In the genomic region with DNA sequence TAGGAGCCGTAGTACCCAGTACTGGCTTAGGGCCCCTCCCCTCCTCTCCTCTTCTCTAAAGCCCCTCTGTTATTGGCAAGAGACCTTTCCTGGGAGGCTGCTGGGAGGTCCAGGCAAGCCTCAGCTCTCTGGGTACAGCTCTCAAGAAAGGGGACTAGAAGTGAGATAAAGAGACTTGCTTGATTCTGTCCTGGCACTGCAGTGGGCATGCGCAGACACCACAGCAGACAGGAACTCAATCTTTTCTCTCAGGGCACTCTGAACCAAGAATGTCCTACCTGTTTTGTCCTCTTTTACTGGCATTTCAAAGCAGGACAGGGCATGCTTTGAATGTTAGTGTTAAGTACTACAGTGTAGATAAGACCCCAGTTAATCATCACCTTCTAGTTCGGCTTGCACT, we compare ENCODE assay signal across 31 cellular contexts.
A peak's percentile ranks its signal among the peaks of the same experiment; 100 is the strongest.
DNase-seq lines count a peak whose midpoint lies in the region; ATAC-seq, FAIRE-seq and TF ChIP-seq lines count a peak whose summit lies in the region.
"Had no signal": no experiment of that assay in that cellular context is flagged by ENCODE, and none has a peak within 500 bp of the region (broad histone marks: within the 10 kb centered on the region; RNA-seq: fewer than 3 reads in every experiment).

No MANE protein-coding gene starts in this region.

- FAIRE-seq in H1 (lab: Jason Lieb, UNC): peak; percentile 7
- FAIRE-seq: A549, HTR-8/SVneo had no signal

- H3K36me3 ChIP-seq in right atrium auricular region (no peaks in the 10 kb centered on the region), H1 (ENCODE audit: control insufficient read depth in 2 of 4, insufficient read depth in 4 of 4, low read length in 3 of 4) (peaks cover 0 to 7% (median 3%) of the 10 kb centered on the region in 4 experiments; a peak in 5 of 8 replicates)
- H3K36me3 ChIP-seq: colonic mucosa, gastrocnemius medialis, transverse colon had no signal

- TF ChIP-seq POLR2A in H1 (IDR thresholded peaks at IDR 0.05; ENCODE audit: control extremely low read depth in 1 of 2, low read depth in 2 of 2, low read length in 2 of 2): no peak

- H3K4me3 Mint-ChIP-seq in neural crest cell (no peak overlapping the region), MCF 10A (ENCODE audit: unreplicated experiment) (no peak overlapping the region)
- H3K4me3 Mint-ChIP-seq: B cell; effector memory CD8-positive, alpha-beta T cell; naive thymus-derived CD4-positive, alpha-beta T cell; stimulated activated naive CD8-positive, alpha-beta T cell treated with anti-CD3 and anti-CD28 coated beads, Interleukin-15, amount 100 ng/mL, for 72 hours had no signal

- no peak overlapping the region for H3K18ac ChIP-seq in H1 (ENCODE audit: extremely low read depth, low read length)

- CTCF ChIA-PET in H1 (lab: Charles Lee; ENCODE audit: partially characterized antibody): no interaction called here
- CTCF ChIA-PET in MCF 10A (lab: Yijun Ruan, JAX): no interaction called here

- H3K56ac ChIP-seq in H1 (replicated peaks; ENCODE audit: insufficient read length, low read depth, low read length): no peak overlapping the region

- POLR2A ChIA-PET in H1 (lab: Charles Lee; ENCODE audit: partially characterized antibody) (no interaction called here), MCF 10A (lab: Yijun Ruan, JAX) (no interaction called here)

- intact Hi-C loops in left ventricle myocardium superior (cut with micrococcal nuclease): no loop called here
- intact Hi-C loops in MCF 10A (cut with micrococcal nuclease): no loop called here

- H3K14ac ChIP-seq in H1 (ENCODE audit: insufficient read length): no peak overlapping the region

- H3K9me3 ChIP-seq in right atrium auricular region (no peaks in the 10 kb centered on the region), H1 (ENCODE audit: insufficient read depth in 2 of 2, low read depth in 1 of 2, low read length in 1 of 2) (no peaks in the 10 kb centered on the region)
- H3K9me3 ChIP-seq: A549, colonic mucosa, esophagus squamous epithelium, gastrocnemius medialis, transverse colon had no signal

- H3K4ac ChIP-seq in H1 (replicated peaks; ENCODE audit: insufficient read length, low read depth, low read length): no peak overlapping the region

- H3K9ac ChIP-seq in H1 (replicated peaks in 1 of 4; ENCODE audit: extremely low read depth in 1 of 4, low read depth in 3 of 4, low read length in 3 of 4): no peak overlapping the region

- no peaks in the 10 kb centered on the region for H3K27me3 Mint-ChIP-seq in neural crest cell (ENCODE audit: low read depth)
- H3K27me3 Mint-ChIP-seq in MCF 10A (ENCODE audit: insufficient read depth, unreplicated experiment): peaks cover 67% of the 10 kb centered on the region
- H3K27me3 Mint-ChIP-seq: B cell; effector memory CD8-positive, alpha-beta T cell; naive thymus-derived CD4-positive, alpha-beta T cell; stimulated activated naive CD8-positive, alpha-beta T cell treated with anti-CD3 and anti-CD28 coated beads, Interleukin-15, amount 100 ng/mL, for 72 hours had no signal

- H3K4me1 ChIP-seq in right atrium auricular region (peaks cover 0 to 3% of the 10 kb centered on the region in 2 donors), H1 (replicated peaks in 1 of 4; ENCODE audit: control insufficient read depth in 3 of 4, insufficient read depth in 4 of 4, low read length in 3 of 4) (peaks cover 0 to 4% (median under 1%) of the 10 kb centered on the region in 4 experiments; a peak in 3 of 7 replicates)
- H3K4me1 ChIP-seq: colonic mucosa, esophagus squamous epithelium, transverse colon had no signal

- DNase-seq in left ventricle myocardium superior (peak; percentile 34), right atrium auricular region (ENCODE audit: low spot score) (no peak), H1 (ENCODE audit: low read depth in 1 of 2, low spot score in 2 of 2) (no peak), neural crest cell (ENCODE audit: low read depth, low spot score) (no peak), MCF 10A (ENCODE audit: unreplicated experiment) (no peak), kidney tubule cell (ENCODE audit: low spot score) (no peak), SHP77 treated with DMSO at 0.1 percent for 48 hours (lab: John Stamatoyannopoulos, UW) (no peak)
- DNase-seq: activated naive CD4-positive, alpha-beta T cell; activated T-cell treated with anti-CD3 and anti-CD28 coated beads, Interleukin-2, amount 50 U/mL, for 48 hours; colonic mucosa; DMS79; effector memory CD8-positive, alpha-beta T cell; esophagus squamous epithelium; gastrocnemius medialis; GDM1; KG1; naive thymus-derived CD4-positive, alpha-beta T cell; NCI-H1436 treated with DMSO at 0.1 percent for 48 hours; NCI-H446; PC-3; stimulated activated CD4-positive, alpha-beta T cell treated with anti-CD3 and anti-CD28 coated beads, Interleukin-1b, Interleukin-23, amount 100 ng/mL, for 48 hours; stimulated activated CD8-positive, alpha-beta memory T cell treated with anti-CD3 and anti-CD28 coated beads, Interleukin-4, amount 100 ng/mL, for 48 hours; stimulated activated naive CD8-positive, alpha-beta T cell treated with anti-CD3 and anti-CD28 coated beads, Interleukin-15, amount 100 ng/mL, for 72 hours; T-helper 2 cell; transverse colon had no signal

- H3K9me3 Mint-ChIP-seq in neural crest cell (no peaks in the 10 kb centered on the region), MCF 10A (ENCODE audit: unreplicated experiment) (no peaks in the 10 kb centered on the region)
- H3K9me3 Mint-ChIP-seq: effector memory CD8-positive, alpha-beta T cell; naive thymus-derived CD4-positive, alpha-beta T cell; stimulated activated naive CD8-positive, alpha-beta T cell treated with anti-CD3 and anti-CD28 coated beads, Interleukin-15, amount 100 ng/mL, for 72 hours had no signal

- H2BK5ac ChIP-seq in H1 (ENCODE audit: low read depth, low read length): no peak overlapping the region

- no peak overlapping the region for H2BK120ac ChIP-seq in H1 (replicated peaks; ENCODE audit: low read depth, low read length)

- H3K27ac ChIP-seq in right atrium auricular region (no peak overlapping the region), H1 (ENCODE audit: low read depth, low read length) (no peak overlapping the region)
- H3K27ac ChIP-seq: A549, colonic mucosa, esophagus squamous epithelium, gastrocnemius medialis, transverse colon had no signal

- H3K79me1 ChIP-seq in H1 (ENCODE audit: low read depth, low read length): no peaks in the 10 kb centered on the region

- H4K8ac ChIP-seq in H1 (ENCODE audit: extremely low read depth, insufficient read depth, low read length): no peak overlapping the region

- no peak overlapping the region for H2BK20ac ChIP-seq in H1 (ENCODE audit: low read length)

- no peak overlapping the region for H2BK15ac ChIP-seq in H1 (ENCODE audit: low read length)

- no peak overlapping the region for H2AFZ ChIP-seq in H1 (ENCODE audit: low read length)

- H4K91ac ChIP-seq in H1 (replicated peaks; ENCODE audit: insufficient read length, low read length): no peak overlapping the region

- no peaks in the 10 kb centered on the region for H3K23me2 ChIP-seq in H1 (ENCODE audit: low read depth, low read length)

- H4K20me1 ChIP-seq in H1 (replicated peaks in 1 of 2; ENCODE audit: control insufficient read depth in 1 of 2, insufficient read depth in 2 of 2, low read length in 2 of 2): no peaks in the 10 kb centered on the region

- H3K23ac ChIP-seq in H1 (ENCODE audit: insufficient read length): no peak overlapping the region

- no TSS peak for BruUV-seq in MCF 10A (replicated peaks; lab: Mats Ljungman, UMichigan)

- no peak overlapping the region for H4K5ac ChIP-seq in H1 (ENCODE audit: insufficient read length, low read depth, low read length)

- TF ChIP-seq EP300 in H1 (IDR thresholded peaks at IDR 0.05; ENCODE audit: borderline replicate concordance in 1 of 2, low read depth in 2 of 2, low read length in 2 of 2): no peak

- H3K27me3 ChIP-seq in right atrium auricular region: no peaks in the 10 kb centered on the region
- no peaks in the 10 kb centered on the region for H3K27me3 ChIP-seq in H1 (replicated peaks in 1 of 4; ENCODE audit: control insufficient read depth in 3 of 4, extremely low read depth in 1 of 4, insufficient read depth in 3 of 4, low read length in 3 of 4)
- H3K27me3 ChIP-seq: esophagus squamous epithelium, gastrocnemius medialis, transverse colon had no signal

- H3K36me3 Mint-ChIP-seq in neural crest cell (ENCODE audit: low read depth): peaks cover 6% of the 10 kb centered on the region
- H3K36me3 Mint-ChIP-seq in MCF 10A (ENCODE audit: insufficient read depth, unreplicated experiment): no peaks in the 10 kb centered on the region

- TF ChIP-seq CTCF in right atrium auricular region (IDR thresholded peaks at IDR 0.05) (no peak), H1 (IDR thresholded peaks at IDR 0.05; ENCODE audit: control extremely low read depth in 1 of 3, insufficient read depth in 1 of 3, low read depth in 1 of 3, low read length in 3 of 3) (no peak), neural crest cell (conservative IDR thresholded peaks at IDR 0.05) (no peak), MCF 10A (IDR thresholded peaks at IDR 0.05; ENCODE audit: unreplicated experiment) (no peak)

- peaks cover 35% of the 10 kb centered on the region for H3K4me1 Mint-ChIP-seq in neural crest cell
- no peaks in the 10 kb centered on the region for H3K4me1 Mint-ChIP-seq in MCF 10A (ENCODE audit: insufficient read depth, unreplicated experiment)
- H3K4me1 Mint-ChIP-seq: B cell had no signal

- 81% methylated on average over 2 of the region's 3 CpGs; no CpG with 5 or more reads in 1 of the 2 experiments for WGBS in H1 (ENCODE audit: extremely low coverage in 1 of 2, insufficient coverage in 1 of 2, insufficient read length in 1 of 2, insufficient replicate concordance in 2 of 2, low coverage in 1 of 2, low lambda C conversion rate in 2 of 2, missing lambda C conversion rate in 1 of 2), 2 experiments

- TF ChIP-seq RAD21 in H1 (IDR thresholded peaks at IDR 0.05 in 1 of 2, conservative IDR thresholded peaks at IDR 0.05 in 1 of 2; ENCODE audit: low read depth in 2 of 2, low read length in 2 of 2): no peak

- no peaks in the 10 kb centered on the region for H3K79me2 ChIP-seq in H1 (ENCODE audit: control insufficient read depth in 1 of 2, insufficient read depth in 2 of 2, low read length in 2 of 2)

- H2AK5ac ChIP-seq in H1 (ENCODE audit: low read depth, low read length): no peak overlapping the region

- H3K27ac Mint-ChIP-seq in neural crest cell (ENCODE audit: unreplicated experiment) (peak overlapping the region; percentile 87), MCF 10A (ENCODE audit: low read depth, unreplicated experiment) (no peak overlapping the region)
- H3K27ac Mint-ChIP-seq: B cell; effector memory CD8-positive, alpha-beta T cell; stimulated activated naive CD8-positive, alpha-beta T cell treated with anti-CD3 and anti-CD28 coated beads, Interleukin-15, amount 100 ng/mL, for 72 hours had no signal

- H2BK12ac ChIP-seq in H1 (ENCODE audit: low read depth, low read length): no peak overlapping the region

- H3K4me3 ChIP-seq in right atrium auricular region (no peak overlapping the region), H1 (ENCODE audit: extremely low read depth in 1 of 4, insufficient read depth in 2 of 4, low read depth in 3 of 4, low read length in 4 of 4) (no peak overlapping the region)
- H3K4me3 ChIP-seq: A549, colonic mucosa, esophagus squamous epithelium, gastrocnemius medialis, smooth muscle cell, transverse colon had no signal

- ATAC-seq in left ventricle myocardium superior (no peak), GM18520 (IDR thresholded peaks at IDR 0.05; ENCODE audit: unreplicated experiment) (no peak)
- ATAC-seq: A549; effector memory CD8-positive, alpha-beta T cell; gastrocnemius medialis; naive thymus-derived CD4-positive, alpha-beta T cell; PC-3; Right ventricle myocardium inferior; stimulated activated naive CD8-positive, alpha-beta T cell treated with anti-CD3 and anti-CD28 coated beads, Interleukin-15, amount 100 ng/mL, for 72 hours had no signal

- no peak overlapping the region for H3K4me2 ChIP-seq in H1 (ENCODE audit: insufficient read depth in 1 of 2, low read depth in 2 of 2, low read length in 2 of 2)
- H3K4me2 ChIP-seq: A549, smooth muscle cell had no signal
